In genomic region chr12:25328082-25328712, GRCh38 we compare ENCODE assay signal across 10 cellular contexts.
DNase-seq lines count a peak whose midpoint lies in the region; ATAC-seq, FAIRE-seq and TF ChIP-seq lines count a peak whose summit lies in the region.
"Had no signal": no experiment of that assay in that cellular context is flagged by ENCODE, and none has a peak within 500 bp of the region (broad histone marks: within the 10 kb centered on the region; RNA-seq: fewer than 3 reads in every experiment).

No MANE protein-coding gene starts in this region.

- no peak overlapping the region for H3K4me3 ChIP-seq in adipocyte (ENCODE audit: low read length)
- H3K4me3 ChIP-seq in keratinocyte (ENCODE audit: control insufficient read depth in 2 of 3, extremely low read depth in 1 of 3, insufficient read depth in 2 of 3, low read depth in 1 of 3, low read length in 3 of 3): no peak overlapping the region

- ATAC-seq in GM18868 (IDR thresholded peaks at IDR 0.05; ENCODE audit: unreplicated experiment): no peak

- no peak overlapping the region for H3K27ac ChIP-seq in keratinocyte (ENCODE audit: control insufficient read depth, insufficient read depth, low read length)

- no peaks in the 10 kb centered on the region for H3K9me1 ChIP-seq in keratinocyte (ENCODE audit: control insufficient read depth, extremely low read depth, insufficient read depth, low read length)

- TF ChIP-seq POLR2A in GM12892 (IDR thresholded peaks at IDR 0.05; ENCODE audit: low read depth, low read length): no peak

- H3K4me1 ChIP-seq in adipocyte (ENCODE audit: control insufficient read depth, insufficient read depth, low read length) (peaks cover 12% of the 10 kb centered on the region), keratinocyte (ENCODE audit: control insufficient read depth, extremely low read depth, insufficient read depth, low read length) (no peaks in the 10 kb centered on the region)

- DNase-seq in GM12892 (ENCODE audit: insufficient read length) (no peak), HT-29 (ENCODE audit: low spot score) (peak; percentile 7), adipocyte (ENCODE audit: low read depth) (peak; percentile 35), keratinocyte (ENCODE audit: low read depth, low spot score) (no peak), midbrain (lab: John Stamatoyannopoulos, UW) (no peak), hypothalamus (lab: John Stamatoyannopoulos, UW) (no peak)
- DNase-seq in stimulated activated naive CD4-positive, alpha-beta T cell (lab: John Stamatoyannopoulos, UW): no peak
- DNase-seq: DND-41, erythroblast had no signal

- no peaks in the 10 kb centered on the region for H3K79me2 ChIP-seq in keratinocyte (ENCODE audit: control insufficient read depth, insufficient read depth, low read length)

- no peak overlapping the region for H3K9ac ChIP-seq in adipocyte (ENCODE audit: low read length)
- H3K9ac ChIP-seq in keratinocyte (ENCODE audit: control insufficient read depth, extremely low read depth, insufficient read depth, low read length): no peak overlapping the region

- dilution Hi-C loops in keratinocyte (cut with MboI; ENCODE audit: extremely low pct_ligation_motif_present, low sequenced_read_pairs): no loop called here

- FAIRE-seq in GM12892 (lab: Jason Lieb, UNC): peak; percentile 84
- peak; percentile 79 for FAIRE-seq in keratinocyte (lab: Jason Lieb, UNC)

- H2AFZ ChIP-seq in keratinocyte (ENCODE audit: control insufficient read depth, low read length): no peak overlapping the region

- H3K27me3 ChIP-seq in adipocyte (replicated peaks; ENCODE audit: control insufficient read depth, insufficient read depth, low read length) (no peaks in the 10 kb centered on the region), keratinocyte (ENCODE audit: control insufficient read depth, extremely low read depth, insufficient read depth, low read length) (no peaks in the 10 kb centered on the region)

- H4K20me1 ChIP-seq in keratinocyte (ENCODE audit: control insufficient read depth, extremely low read depth, insufficient read depth, low read length): no peaks in the 10 kb centered on the region

- no peak overlapping the region for H3K4me2 ChIP-seq in keratinocyte (ENCODE audit: control insufficient read depth, extremely low read depth, insufficient read depth, low read depth, low read length)

- no peak for TF ChIP-seq CTCF in keratinocyte (optimal IDR thresholded peaks at IDR 0.05 in 1 of 3, IDR thresholded peaks at IDR 0.05 in 1 of 3, conservative IDR thresholded peaks at IDR 0.05 in 1 of 3; ENCODE audit: extremely low read depth in 1 of 3, insufficient read depth in 2 of 3, low read length in 3 of 3)

- H3K9me3 ChIP-seq in adipocyte (ENCODE audit: control insufficient read depth, low read length) (no peaks in the 10 kb centered on the region), keratinocyte (ENCODE audit: control insufficient read depth, low read depth, low read length) (no peaks in the 10 kb centered on the region)

- H3K36me3 ChIP-seq in adipocyte (ENCODE audit: control insufficient read depth, insufficient read depth, low read length, severe bottlenecking) (no peaks in the 10 kb centered on the region), keratinocyte (ENCODE audit: control insufficient read depth in 2 of 2, extremely low read depth in 1 of 2, insufficient read depth in 2 of 2, low read length in 2 of 2) (no peaks in the 10 kb centered on the region)

Comparison
In these comparisons a context has a peak if more than half of its experiments do, and no peak if none do; other contexts are left out.
1. DNase-seq: peak in HT-29 (single experiment) and adipocyte (single experiment); none in GM12892 (single experiment), keratinocyte (single experiment), midbrain (single experiment), hypothalamus (0 of 51) and stimulated activated naive CD4-positive, alpha-beta T cell (0 of 6).